ENCODE assay signal across 19 cellular contexts in the genomic region with DNA sequence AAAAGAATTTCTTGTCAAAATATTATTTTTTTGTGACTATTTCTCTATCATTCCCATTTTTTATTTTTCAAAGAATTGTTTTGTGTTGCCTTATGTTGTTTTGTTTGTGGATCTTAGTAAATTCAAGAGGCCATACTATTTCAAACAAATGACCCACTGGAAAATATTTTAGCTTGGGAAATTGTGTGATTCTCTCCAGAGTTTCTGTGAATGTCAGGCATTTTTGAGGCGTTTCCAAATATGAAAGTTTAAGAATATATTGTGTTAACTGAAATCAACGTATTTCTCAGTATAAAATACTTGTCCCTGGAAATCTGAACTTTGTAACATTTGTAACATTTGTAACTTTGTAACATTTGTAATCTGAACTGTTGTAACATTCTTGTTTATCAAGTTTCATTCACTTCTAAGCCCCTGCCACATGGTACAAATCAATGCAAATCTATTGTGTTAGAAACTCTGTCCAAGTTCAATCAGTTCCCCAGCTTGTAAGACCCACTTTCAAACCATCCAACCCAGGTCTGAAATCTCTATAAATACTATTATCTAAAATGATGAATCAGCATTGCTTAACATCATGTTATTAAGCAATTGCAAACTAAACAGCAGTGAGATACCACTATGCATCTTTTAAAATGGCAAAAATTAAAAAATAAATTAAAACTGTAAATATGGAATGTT.
"Had no signal": no experiment of that assay in that cellular context is flagged by ENCODE, and none has a peak within 500 bp of the region (broad histone marks: within the 10 kb centered on the region; RNA-seq: fewer than 3 reads in every experiment).

No MANE protein-coding gene starts in this region.

- ATAC-seq: activated naive CD4-positive, alpha-beta T cell treated with anti-CD3 and anti-CD28 coated beads, Interleukin-2, amount 50 U/mL, for 72 hours; activated T-helper 17 cell treated with anti-CD3 and anti-CD28 coated beads, Interleukin-2, amount 50 U/mL, for 72 hours; natural killer cell treated with Interleukin-12 subunit alpha and Interleukin-12 subunit beta and Interleukin-15 and Interleukin-18, amount 100 ng/mL, for 72 hours; WTC11 had no signal

- H3K4me3 ChIP-seq: adrenal gland, breast epithelium, coronary artery, left ventricle myocardium inferior, spleen, upper lobe of left lung had no signal

- H3K9me3 ChIP-seq: adrenal gland had no signal

- H3K36me3 ChIP-seq: adrenal gland, breast epithelium, left ventricle myocardium inferior, spleen, upper lobe of left lung had no signal

- H3K4me1 ChIP-seq: adrenal gland, breast epithelium, left ventricle myocardium inferior, spleen, upper lobe of left lung had no signal

- H3K27ac ChIP-seq: adrenal gland, breast epithelium, coronary artery, left ventricle myocardium inferior, spleen, upper lobe of left lung had no signal

- DNase-seq: activated T-cell treated with anti-CD3 and anti-CD28 coated beads, Interleukin-2, amount 50 U/mL, for 1 hour; adrenal gland; endodermal cell; foreskin melanocyte; glutamatergic neuron; hippocampal formation; left ventricle myocardium inferior; retina; spleen; stimulated activated CD4-positive, alpha-beta T cell treated with anti-CD3 and anti-CD28 coated beads, Interleukin-4, amount 100 ng/mL, for 24 hours; stimulated activated naive CD4-positive, alpha-beta T cell treated with Interleukin-2 at 50 U/mL for 16 hours; T1000; upper lobe of left lung had no signal

- H3K27me3 ChIP-seq: adrenal gland, breast epithelium, spleen, upper lobe of left lung had no signal
